In the genomic region with DNA sequence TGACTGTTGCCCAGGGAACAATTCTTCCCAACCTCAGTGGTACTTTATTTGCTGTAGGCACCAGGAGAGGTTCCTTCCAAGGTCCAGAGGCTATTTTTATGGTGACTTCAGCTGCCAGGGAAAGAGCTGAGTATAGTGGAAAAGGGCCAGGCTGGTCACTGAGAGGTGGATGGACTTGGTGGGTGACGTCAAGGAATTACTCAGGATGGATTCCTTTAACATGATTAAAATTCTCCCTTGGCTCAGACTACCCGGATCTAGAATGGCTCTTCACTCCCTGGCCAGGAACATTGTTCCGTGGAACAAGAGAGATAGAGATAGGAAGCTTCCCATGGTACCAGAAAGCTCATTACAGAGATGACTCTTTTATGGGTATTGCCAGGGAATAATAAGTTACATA, we compare ENCODE assay signal across 20 cellular contexts. TPM values are rescaled to one million over a fixed set of nuclear protein-coding genes. Genes with fewer than 3 reads are reported as not detected.
DNase-seq lines count a peak whose midpoint lies in the region; ATAC-seq and TF ChIP-seq lines count a peak whose summit lies in the region.
"Had no signal": no experiment of that assay in that cellular context is flagged by ENCODE, and none has a peak within 500 bp of the region (broad histone marks: within the 10 kb centered on the region; RNA-seq: fewer than 3 reads in every experiment).

No MANE protein-coding gene starts in this region.

- DNase-seq in AG09309 (ENCODE audit: low read depth) = peak; percentile 38
- peak; percentile 59 for DNase-seq in HCEC 1CT
- peak; percentile 29 for DNase-seq in astrocyte of the cerebellum (ENCODE audit: low read depth)
- peak; percentile 70 for DNase-seq in myocyte (ENCODE audit: low read depth)
- DNase-seq in DMS53 (lab: John Stamatoyannopoulos, UW) = no peak
- DNase-seq in activated T-cell treated with anti-CD3 and anti-CD28 coated beads, Interleukin-2, amount 50 U/mL, for 1 hour = no peak
- DNase-seq in COLO829 (ENCODE audit: low spot score) = no peak
- DNase-seq: activated CD8-positive, alpha-beta T cell treated with anti-CD3 and anti-CD28 coated beads for 36 hours; adrenal gland; dermis blood vessel endothelial cell; NCI-H69; right cardiac atrium; stimulated activated CD4-positive, alpha-beta T cell treated with anti-CD3 and anti-CD28 coated beads, Interleukin-2, amount 100 ng/mL, for 24 hours; SW 1271 had no signal

- in situ Hi-C loops in astrocyte of the cerebellum (cut with HindIII; ENCODE audit: low sequenced_read_pairs) = no loop called here

- TF ChIP-seq CTCF in AG09309 (IDR thresholded peaks at IDR 0.05; ENCODE audit: control insufficient read depth, insufficient read depth, low read depth, low read length, missing control alignments) (no peak), astrocyte of the cerebellum (IDR thresholded peaks at IDR 0.05; ENCODE audit: low read depth, low read length, missing control alignments) (no peak)

- H3K4me3 ChIP-seq in AG09309 (ENCODE audit: control insufficient read depth, low read depth, low read length) = no peak overlapping the region
- H3K4me3 ChIP-seq in astrocyte of the cerebellum (ENCODE audit: low read depth, low read length) = no peak overlapping the region
- H3K4me3 ChIP-seq: adrenal gland had no signal

- no peak for ATAC-seq in HG03520 (IDR thresholded peaks at IDR 0.05; ENCODE audit: unreplicated experiment)
- ATAC-seq: activated CD8-positive, alpha-beta T cell treated with anti-CD3 and anti-CD28 coated beads for 36 hours; activated T-helper 17 cell treated with anti-CD3 and anti-CD28 coated beads, Interleukin-2, amount 50 U/mL, for 72 hours; esophagus mucosa; Panc1 had no signal

RNA-seq across cellular contexts. Expression of gene CALCA, which starts 8.7 kb away (rescaled TPM):
- total RNA-seq in myocyte = not detected in 2 replicates
- polyA plus RNA-seq in myocyte (2012) = not detected
- total RNA-seq: activated CD8-positive, alpha-beta T cell treated with anti-CD3 and anti-CD28 coated beads for 36 hours; activated T-helper 17 cell treated with anti-CD3 and anti-CD28 coated beads, Interleukin-2, amount 50 U/mL, for 72 hours; dermis blood vessel endothelial cell; esophagus mucosa; lower leg skin; right cardiac atrium had no signal
- polyA plus RNA-seq: CD14-positive monocyte had no signal

Comparison
In these comparisons a context has a peak if more than half of its experiments do, and no peak if none do; other contexts are left out.
1. DNase-seq: peak in AG09309 (single experiment), HCEC 1CT (single experiment), astrocyte of the cerebellum (single experiment) and myocyte (single experiment); none in DMS53 (single experiment), activated T-cell treated with anti-CD3 and anti-CD28 coated beads, Interleukin-2, amount 50 U/mL, for 1 hour (single experiment) and COLO829 (single experiment).